In the genomic region with DNA sequence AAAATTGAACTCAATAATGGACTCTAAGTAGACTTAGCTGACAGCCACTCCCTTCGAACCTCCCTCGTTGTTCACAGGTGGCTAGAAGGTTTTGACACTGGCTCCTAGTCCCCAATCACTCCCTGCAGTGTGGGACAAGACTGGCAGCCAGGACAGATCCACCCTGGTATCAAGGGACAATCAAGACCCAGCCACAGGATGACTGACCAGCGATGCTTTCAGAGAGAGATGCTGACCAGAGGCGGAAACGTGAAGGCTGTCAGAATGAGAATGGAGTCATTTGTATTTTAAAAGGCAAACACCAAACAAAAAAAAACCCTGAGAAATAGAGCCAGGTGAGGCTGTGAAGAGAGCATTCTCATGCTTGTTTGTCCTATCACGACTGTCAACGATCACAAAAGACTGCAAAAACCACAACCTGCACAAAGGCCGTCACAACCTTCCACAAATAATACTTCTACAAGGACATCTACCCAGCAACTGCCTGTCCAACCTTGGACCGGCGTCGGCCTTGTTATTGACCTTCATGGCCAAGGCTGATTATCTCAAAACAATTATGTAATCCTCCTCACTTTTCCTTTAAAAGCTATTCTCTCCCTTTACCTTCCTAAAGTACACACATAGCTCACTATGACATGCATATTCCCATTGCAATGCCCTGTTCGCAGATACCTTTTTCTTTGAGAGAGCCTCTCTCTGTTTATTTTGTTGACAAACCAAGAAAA, we compare ENCODE assay signal across 1 cellular context.
TF ChIP-seq lines count a peak whose summit lies in the region.

No MANE protein-coding gene starts in this region.

TF ChIP-seq in H1, 55 proteins besides CTCF, POLR2A, EP300 and RAD21:
- TF ChIP-seq BRCA1 (IDR thresholded peaks at IDR 0.05; ENCODE audit: low read depth, low read length) = no peak
- TF ChIP-seq HDAC6 (IDR thresholded peaks at IDR 0.05; ENCODE audit: low read depth, low read length) = no peak
- TF ChIP-seq HDAC2 (IDR thresholded peaks at IDR 0.05; ENCODE audit: borderline replicate concordance in 1 of 2, low read depth in 2 of 2, low read length in 2 of 2) = no peak
- TF ChIP-seq TCF12 (IDR thresholded peaks at IDR 0.05; ENCODE audit: low read depth, low read length) = no peak
- no peak for TF ChIP-seq CHD7 (IDR thresholded peaks at IDR 0.05; ENCODE audit: insufficient replicate concordance, low read length)
- no peak for TF ChIP-seq GTF2F1 (IDR thresholded peaks at IDR 0.05; ENCODE audit: borderline replicate concordance, low read depth, low read length)
- no peak for TF ChIP-seq CBX8 (IDR thresholded peaks at IDR 0.05; ENCODE audit: borderline replicate concordance, low read depth, low read length)
- TF ChIP-seq POLR2AphosphoS5 (IDR thresholded peaks at IDR 0.05; ENCODE audit: low read depth, low read length) = no peak
- TF ChIP-seq, protein P1, sequence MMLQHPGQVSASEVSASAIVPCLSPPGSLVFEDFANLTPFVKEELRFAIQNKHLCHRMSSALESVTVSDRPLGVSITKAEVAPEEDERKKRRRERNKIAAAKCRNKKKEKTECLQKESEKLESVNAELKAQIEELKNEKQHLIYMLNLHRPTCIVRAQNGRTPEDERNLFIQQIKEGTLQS (IDR thresholded peaks at IDR 0.05; ENCODE audit: insufficient read depth, low read depth, low read length) = no peak
- TF ChIP-seq SP4 (IDR thresholded peaks at IDR 0.05; ENCODE audit: low read length) = no peak
- no peak for TF ChIP-seq CEBPB (IDR thresholded peaks at IDR 0.05; ENCODE audit: low read depth, low read length)
